ENCODE assay signal across 24 cellular contexts in the genomic region with DNA sequence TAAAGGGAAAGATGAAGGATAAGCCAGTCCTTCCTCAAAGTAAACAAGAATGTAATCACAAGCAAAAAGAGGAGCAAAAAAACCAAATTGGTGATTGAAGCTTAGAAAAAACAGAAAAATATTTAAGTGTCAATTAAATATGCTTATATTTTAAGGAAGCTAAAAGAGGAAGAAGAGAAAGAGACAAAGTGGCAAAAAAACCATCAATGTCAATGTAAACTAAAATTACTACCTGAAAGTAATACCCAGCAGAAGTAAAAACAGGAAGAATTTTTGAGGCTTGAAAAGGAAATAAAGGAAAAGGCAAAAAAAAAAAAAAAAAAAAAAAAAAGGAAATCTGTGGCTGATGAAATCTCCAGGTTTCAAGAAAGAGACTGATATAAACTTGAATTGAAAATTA. TPM values are rescaled to one million over a fixed set of nuclear protein-coding genes. Genes with fewer than 3 reads are reported as not detected.
A peak's percentile ranks its signal among the peaks of the same experiment; 100 is the strongest.
DNase-seq lines count a peak whose midpoint lies in the region; ATAC-seq and TF ChIP-seq lines count a peak whose summit lies in the region.
"Had no signal": no experiment of that assay in that cellular context is flagged by ENCODE, and none has a peak within 500 bp of the region (broad histone marks: within the 10 kb centered on the region; RNA-seq: fewer than 3 reads in every experiment).

No MANE protein-coding gene starts in this region.

- no peaks in the 10 kb centered on the region for H4K20me1 ChIP-seq in BLaER1 treated with 17β-estradiol and CSF1 and Interleukin-3, amounts not matched to agents 10 nM and 100 nM
- no peaks in the 10 kb centered on the region for H4K20me1 ChIP-seq in OCI-LY3 (ENCODE audit: insufficient read depth, low read length)

- ATAC-seq in Right ventricle myocardium superior (ENCODE audit: poor library complexity) (no peak), HG03571 (IDR thresholded peaks at IDR 0.05; ENCODE audit: unreplicated experiment) (no peak)
- ATAC-seq: activated CD8-positive, alpha-beta T cell treated with anti-CD3 and anti-CD28 coated beads, Interleukin-2, amount 10 ng/mL, durations not matched to agents 7 days and 5 days; HCT116 had no signal

- in situ Hi-C loops in KBM-7 (cut with MboI; ENCODE audit: low pct_unique_long_range_greater_than_20kb, low sequenced_read_pairs), result no loop called here

- H3K4me1 ChIP-seq in BLaER1 treated with 17β-estradiol and CSF1 and Interleukin-3, amounts not matched to agents 10 nM and 100 nM, result peaks cover 40 to 100% (median 82%) of the 10 kb centered on the region in 10 experiments
- H3K4me1 ChIP-seq in OCI-LY3 (ENCODE audit: low read length), result peaks cover 69% of the 10 kb centered on the region

- H3K4me1 Mint-ChIP-seq in endothelial cell (ENCODE audit: unreplicated experiment) (peaks cover 28% of the 10 kb centered on the region), immature natural killer cell (peaks cover 3 to 15% of the 10 kb centered on the region in 2 donors), type B pancreatic cell (ENCODE audit: unreplicated experiment) (peaks cover 24% of the 10 kb centered on the region)

- H3K36me3 Mint-ChIP-seq in endothelial cell (ENCODE audit: low read depth, unreplicated experiment), result no peaks in the 10 kb centered on the region
- H3K36me3 Mint-ChIP-seq in immature natural killer cell, result no peaks in the 10 kb centered on the region
- no peaks in the 10 kb centered on the region for H3K36me3 Mint-ChIP-seq in type B pancreatic cell

- no peak overlapping the region for H3K4me3 ChIP-seq in BLaER1 treated with 17β-estradiol and CSF1 and Interleukin-3, amounts not matched to agents 10 nM and 100 nM
- peak overlapping the region; percentile 1; the same call in 1 of the 2 replicates for H3K4me3 ChIP-seq in OCI-LY3 (ENCODE audit: low read length)
- H3K4me3 ChIP-seq: testis, uterus had no signal

- intact Hi-C loops in Right ventricle myocardium superior (cut with DNase I), result no loop called here

- H3K4me3 Mint-ChIP-seq in endothelial cell (ENCODE audit: unreplicated experiment) (no peak overlapping the region), immature natural killer cell (no peak overlapping the region), type B pancreatic cell (no peak overlapping the region)
- H3K4me3 Mint-ChIP-seq: activated CD8-positive, alpha-beta T cell treated with anti-CD3 and anti-CD28 coated beads, Interleukin-2, amount 10 ng/mL, durations not matched to agents 7 days and 5 days had no signal

- no peak overlapping the region for H2AFZ ChIP-seq in OCI-LY3 (ENCODE audit: low read depth, low read length)

- H3K9me3 Mint-ChIP-seq in endothelial cell (ENCODE audit: unreplicated experiment), result no peaks in the 10 kb centered on the region
- peaks cover 0 to 4% (median 0%) of the 10 kb centered on the region in 6 donors for H3K9me3 Mint-ChIP-seq in immature natural killer cell
- no peaks in the 10 kb centered on the region for H3K9me3 Mint-ChIP-seq in type B pancreatic cell

- H3K79me2 ChIP-seq in OCI-LY3 (ENCODE audit: low read length), result no peaks in the 10 kb centered on the region

- no peaks in the 10 kb centered on the region for H3K36me3 ChIP-seq in BLaER1 treated with 17β-estradiol and CSF1 and Interleukin-3, amounts not matched to agents 10 nM and 100 nM
- H3K36me3 ChIP-seq in OCI-LY3 (replicated peaks; ENCODE audit: low read depth, low read length), result peaks cover 15% of the 10 kb centered on the region
- H3K36me3 ChIP-seq: uterus had no signal

- H3K27ac Mint-ChIP-seq in endothelial cell (ENCODE audit: unreplicated experiment) (peak overlapping the region; percentile 78), immature natural killer cell (no peak overlapping the region), type B pancreatic cell (no peak overlapping the region)
- H3K27ac Mint-ChIP-seq: activated CD8-positive, alpha-beta T cell treated with anti-CD3 and anti-CD28 coated beads, Interleukin-2, amount 10 ng/mL, durations not matched to agents 7 days and 5 days had no signal

- peak overlapping the region; percentile 0 to 94 (median 76); a peak in 18 of 22 replicates for H3K4me2 ChIP-seq in BLaER1 treated with 17β-estradiol and CSF1 and Interleukin-3, amounts not matched to agents 10 nM and 100 nM
- H3K4me2 ChIP-seq in OCI-LY3 (ENCODE audit: low read length), result peak overlapping the region; percentile 42
- H3K4me2 ChIP-seq: KMS-11 had no signal

- DNase-seq in KBM-7 (peak; percentile 63), endothelial cell (ENCODE audit: low spot score) (no peak), immature natural killer cell (no peak), Right ventricle myocardium superior (no peak), type B pancreatic cell (ENCODE audit: extremely low spot score, unreplicated experiment) (no peak)
- DNase-seq: activated CD4-positive, CD25-positive, alpha-beta regulatory T cell treated with anti-CD3 and anti-CD28 coated beads, Interleukin-2, amount 50 U/mL, for 72 hours; activated CD8-positive, alpha-beta T cell treated with anti-CD3 and anti-CD28 coated beads, Interleukin-2, amount 10 ng/mL, durations not matched to agents 7 days and 5 days; activated effector memory CD4-positive, alpha-beta T cell treated with anti-CD3 and anti-CD28 coated beads, Interleukin-2, amount 50 U/mL, for 16 hours; activated T-cell treated with anti-CD3 and anti-CD28 coated beads for 4 hours; Calu3; DND-41; NCI-H1092; NCI-H1930; OCI-M1; stimulated activated CD4-positive, alpha-beta T cell treated with anti-CD3 and anti-CD28 coated beads, Interleukin-2, amount 100 ng/mL, for 48 hours; stimulated activated naive CD4-positive, alpha-beta T cell treated with Interleukin-2 at 50 U/mL for 16 hours; T1000; testis; uterus had no signal

- peak overlapping the region in 10 of 11 experiments; percentile 83 to 97 (median 92); a peak in 20 of 22 replicates for H3K27ac ChIP-seq in BLaER1 treated with 17β-estradiol and CSF1 and Interleukin-3, amounts not matched to agents 10 nM and 100 nM
- peak overlapping the region; percentile 21 for H3K27ac ChIP-seq in OCI-LY3 (ENCODE audit: low read length)
- H3K27ac ChIP-seq: KMS-11, testis, uterus had no signal

- peak overlapping the region in 6 of 11 experiments; percentile 25 to 80 (median 76); a peak in 11 of 22 replicates for H3K9ac ChIP-seq in BLaER1 treated with 17β-estradiol and CSF1 and Interleukin-3, amounts not matched to agents 10 nM and 100 nM
- H3K9ac ChIP-seq in OCI-LY3 (ENCODE audit: low read length), result no peak overlapping the region
- H3K9ac ChIP-seq: KMS-11 had no signal

- TF ChIP-seq CTCF in OCI-LY3 (IDR thresholded peaks at IDR 0.05; ENCODE audit: low read depth, low read length) (no peak), endothelial cell (IDR thresholded peaks at IDR 0.05; ENCODE audit: unreplicated experiment) (no peak), type B pancreatic cell (conservative IDR thresholded peaks at IDR 0.05) (no peak)

- no peaks in the 10 kb centered on the region for H3K27me3 Mint-ChIP-seq in endothelial cell (ENCODE audit: unreplicated experiment)
- H3K27me3 Mint-ChIP-seq in immature natural killer cell (ENCODE audit: low read depth in 3 of 3), result peaks cover 0 to 12% (median 5%) of the 10 kb centered on the region in 3 donors
- H3K27me3 Mint-ChIP-seq in type B pancreatic cell, result peaks cover 3% of the 10 kb centered on the region

- no peaks in the 10 kb centered on the region for H3K27me3 ChIP-seq in BLaER1 treated with 17β-estradiol and CSF1 and Interleukin-3, amounts not matched to agents 10 nM and 100 nM
- no peaks in the 10 kb centered on the region for H3K27me3 ChIP-seq in OCI-LY3 (ENCODE audit: low read depth, low read length)
- H3K27me3 ChIP-seq: testis, uterus had no signal

- peaks cover 0 to 15% (median 3%) of the 10 kb centered on the region in 11 experiments; a peak in 8 of 22 replicates for H3K9me3 ChIP-seq in BLaER1 treated with 17β-estradiol and CSF1 and Interleukin-3, amounts not matched to agents 10 nM and 100 nM (replicated peaks in 1 of 11)
- H3K9me3 ChIP-seq in OCI-LY3 (ENCODE audit: insufficient read depth, low read length), result peaks cover 8% of the 10 kb centered on the region; the same call in 1 of the 2 replicates
- H3K9me3 ChIP-seq: testis, uterus had no signal

RNA-seq across cellular contexts. Expression of gene OGFRL1, which starts 36.2 kb away (rescaled TPM):
- total RNA-seq in endothelial cell (ENCODE audit: unreplicated experiment) (6.0 TPM), Right ventricle myocardium superior (7.7 TPM), type B pancreatic cell (ENCODE audit: low replicate concordance) (3.5 and 6.0 TPM in 2 replicates)
- 1 to 10 TPM; 4.0 to 7.1 (median 6.1) TPM for polyA plus RNA-seq in immature natural killer cell
